19 cellular contexts compared by ENCODE assay signal in genomic region chr10:16717617-16718395, GRCh38.
DNase-seq lines count a peak whose midpoint lies in the region; ATAC-seq and TF ChIP-seq lines count a peak whose summit lies in the region.
"Had no signal": no experiment of that assay in that cellular context is flagged by ENCODE, and none has a peak within 500 bp of the region (broad histone marks: within the 10 kb centered on the region; RNA-seq: fewer than 3 reads in every experiment).

No MANE protein-coding gene starts in this region.

- peaks cover 24% of the 10 kb centered on the region for H3K4me1 Mint-ChIP-seq in osteocyte (ENCODE audit: unreplicated experiment)
- H3K4me1 Mint-ChIP-seq: activated B cell treated with CpG ODN at 0.5 μM for 24 hours had no signal

- intact Hi-C loops in esophagus squamous epithelium (cut with DNase I): no loop called here

- H3K36me3 ChIP-seq in esophagus squamous epithelium: peaks cover 0 to 16% (median 0%) of the 10 kb centered on the region in 3 donors

- H3K9me3 ChIP-seq in esophagus squamous epithelium: peaks cover 0 to 19% (median 15%) of the 10 kb centered on the region in 3 donors

- peaks cover 35% of the 10 kb centered on the region for H3K36me3 Mint-ChIP-seq in osteocyte (ENCODE audit: unreplicated experiment)

- 58 to 73% methylated on average over 4 of the region's 4 CpGs for WGBS in esophagus squamous epithelium, 2 donors

- no peak for TF ChIP-seq POLR2A in esophagus squamous epithelium (IDR thresholded peaks at IDR 0.05)

- TF ChIP-seq CTCF in coronary artery (IDR thresholded peaks at IDR 0.05) (no peak), osteocyte (IDR thresholded peaks at IDR 0.05) (peak; percentile 8), esophagus squamous epithelium (IDR thresholded peaks at IDR 0.05) (no peak)

- peak; percentile 83 for DNase-seq in GM03348 (ENCODE audit: low spot score)
- peak; percentile 20 for DNase-seq in NOMO-1 treated with dmso at 0.1 percent for 144 hours (lab: John Stamatoyannopoulos, UW; ENCODE audit: unreplicated experiment)
- no peak for DNase-seq in coronary artery (ENCODE audit: low spot score)
- no peak for DNase-seq in osteocyte (ENCODE audit: extremely low spot score, unreplicated experiment)
- no peak for DNase-seq in esophagus squamous epithelium (lab: John Stamatoyannopoulos, UW)
- DNase-seq in NCI-H1417 (lab: John Stamatoyannopoulos, UW): no peak
- no peak for DNase-seq in NCI-H1417 treated with DMSO at 0.1 percent for 48 hours (lab: John Stamatoyannopoulos, UW)
- DNase-seq: activated B cell treated with CpG ODN at 0.5 μM for 24 hours; activated CD8-positive, alpha-beta memory T cell treated with anti-CD3 and anti-CD28 coated beads, Interleukin-2, amount 10 ng/mL, durations not matched to agents 7 days and 5 days; activated gamma-delta T cell; CD8-positive, alpha-beta memory T cell; head of caudate nucleus; mucosa of descending colon; NCI-H2107; PC-3; stimulated activated CD8-positive, alpha-beta memory T cell treated with anti-CD3 and anti-CD28 coated beads, Interleukin-4, amount 100 ng/mL, for 48 hours had no signal

- no peaks in the 10 kb centered on the region for H3K27me3 Mint-ChIP-seq in osteocyte (ENCODE audit: unreplicated experiment)
- H3K27me3 Mint-ChIP-seq: activated B cell treated with CpG ODN at 0.5 μM for 24 hours; activated CD8-positive, alpha-beta memory T cell treated with anti-CD3 and anti-CD28 coated beads, Interleukin-2, amount 10 ng/mL, durations not matched to agents 7 days and 5 days; brain; CD8-positive, alpha-beta memory T cell; type B pancreatic cell had no signal

- no peak for ATAC-seq in HG02981 (IDR thresholded peaks at IDR 0.05; ENCODE audit: unreplicated experiment)
- ATAC-seq: activated CD8-positive, alpha-beta memory T cell treated with anti-CD3 and anti-CD28 coated beads, Interleukin-2, amount 10 ng/mL, durations not matched to agents 7 days and 5 days; mucosa of descending colon; PC-3 had no signal

- peaks cover 9% of the 10 kb centered on the region for H3K9me3 Mint-ChIP-seq in osteocyte (ENCODE audit: unreplicated experiment)

- peak overlapping the region; percentile 76 for H3K27ac Mint-ChIP-seq in osteocyte (ENCODE audit: unreplicated experiment)
- H3K27ac Mint-ChIP-seq: activated B cell treated with CpG ODN at 0.5 μM for 24 hours; activated CD8-positive, alpha-beta memory T cell treated with anti-CD3 and anti-CD28 coated beads, Interleukin-2, amount 10 ng/mL, durations not matched to agents 7 days and 5 days; brain; CD8-positive, alpha-beta memory T cell; type B pancreatic cell had no signal

- H3K4me1 ChIP-seq in esophagus squamous epithelium: no peaks in the 10 kb centered on the region

- H3K4me3 ChIP-seq in coronary artery (no peak overlapping the region), esophagus squamous epithelium (no peak overlapping the region)
- H3K4me3 ChIP-seq: mucosa of descending colon had no signal

- H3K4me3 Mint-ChIP-seq in osteocyte (ENCODE audit: unreplicated experiment): peak overlapping the region; percentile 60
- H3K4me3 Mint-ChIP-seq: activated B cell treated with CpG ODN at 0.5 μM for 24 hours; activated CD8-positive, alpha-beta memory T cell treated with anti-CD3 and anti-CD28 coated beads, Interleukin-2, amount 10 ng/mL, durations not matched to agents 7 days and 5 days; brain; CD8-positive, alpha-beta memory T cell; type B pancreatic cell had no signal

- no peaks in the 10 kb centered on the region for H3K27me3 ChIP-seq in esophagus squamous epithelium

- H3K27ac ChIP-seq in coronary artery: peak overlapping the region; percentile 15 to 24
- no peak overlapping the region for H3K27ac ChIP-seq in esophagus squamous epithelium

Comparison
In these comparisons a context has a peak if more than half of its experiments do, and no peak if none do; other contexts are left out.
1. DNase-seq: peak in GM03348 (single experiment) and NOMO-1 treated with dmso at 0.1 percent for 144 hours (single experiment); none in coronary artery (single experiment), osteocyte (single experiment), esophagus squamous epithelium (single experiment), NCI-H1417 (0 of 3) and NCI-H1417 treated with DMSO at 0.1 percent for 48 hours (single experiment).
2. H3K27ac ChIP-seq: peak in coronary artery (2 of 2); none in esophagus squamous epithelium (0 of 4).